In the genomic region with DNA sequence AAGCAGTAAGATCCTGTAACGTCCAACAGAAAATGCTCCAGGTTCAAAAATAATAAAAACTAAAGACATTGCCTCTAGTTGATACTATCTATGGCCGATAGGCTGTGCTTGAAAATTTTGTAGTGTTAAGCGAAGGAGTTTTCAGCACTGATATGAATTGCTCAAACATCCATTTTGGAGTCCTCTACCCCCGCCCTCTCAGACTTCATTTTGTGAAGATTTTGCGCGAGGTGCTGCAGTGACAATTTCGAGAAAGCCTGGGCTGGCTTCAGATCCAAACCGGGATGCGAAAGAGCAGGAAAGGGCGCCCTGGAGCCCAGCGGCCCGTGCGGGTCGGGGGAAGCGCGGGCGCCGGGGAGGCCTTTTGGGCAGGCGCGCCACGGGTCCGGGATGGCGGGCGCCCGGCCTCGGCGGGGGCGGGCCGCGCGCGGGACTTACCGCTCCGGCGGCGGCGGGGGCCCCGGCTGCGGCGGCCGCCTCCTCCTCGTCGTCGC, we compare ENCODE assay signal across 8 cellular contexts. TPM values are rescaled to one million over a fixed set of nuclear protein-coding genes. Genes with fewer than 3 reads are reported as not detected.
DNase-seq lines count a peak whose midpoint lies in the region; ATAC-seq, FAIRE-seq and TF ChIP-seq lines count a peak whose summit lies in the region.

No MANE protein-coding gene starts in this region.

- in situ Hi-C loops in Caki2 (cut with HindIII; ENCODE audit: low pct_unique_long_range_greater_than_20kb, low sequenced_read_pairs), result no loop called here

- no peaks in the 10 kb centered on the region for H3K9me3 ChIP-seq in prostate gland

- no peak for TF ChIP-seq POLR2A in prostate gland (IDR thresholded peaks at IDR 0.05)

- DNase-seq in Caki2 (ENCODE audit: low read depth) (peak; percentile 63), NCI-H526 (lab: John Stamatoyannopoulos, UW) (peak; percentile 51 to 78), foreskin keratinocyte (peak in 1 of 2 donors; percentile 69), prostate gland (ENCODE audit: low spot score) (no peak), D721Med (ENCODE audit: insufficient read length, low spot score) (no peak)
- peak; percentile 39 for DNase-seq in activated gamma-delta T cell treated with anti-CD3 and anti-CD28 coated beads, Interleukin-2, amount 50 U/mL, for 16 hours (ENCODE audit: low read depth)

- TF ChIP-seq CTCF in foreskin keratinocyte (conservative IDR thresholded peaks at IDR 0.05) (peak; percentile 49), prostate gland (IDR thresholded peaks at IDR 0.05) (peak in 2 of 4 experiments; percentile 46 to 51), D721Med (IDR thresholded peaks at IDR 0.05; ENCODE audit: insufficient read depth, missing control alignments) (no peak)

- H3K36me3 ChIP-seq in prostate gland, result no peaks in the 10 kb centered on the region

- ATAC-seq in GM19023 (IDR thresholded peaks at IDR 0.05; ENCODE audit: unreplicated experiment) (peak; percentile 19), HG03139 (IDR thresholded peaks at IDR 0.05; ENCODE audit: unreplicated experiment) (peak; percentile 3), foreskin keratinocyte (peak; percentile 20)

- H3K27ac ChIP-seq in foreskin keratinocyte, result peak overlapping the region; percentile 98
- H3K27ac ChIP-seq in prostate gland, result peak overlapping the region; percentile 100

- 1% methylated on average over 18 of the region's 44 CpGs for WGBS in prostate gland

- no peak for FAIRE-seq in D721Med (lab: Jason Lieb, UNC)

- H3K27me3 ChIP-seq in foreskin keratinocyte, result no peaks in the 10 kb centered on the region
- no peaks in the 10 kb centered on the region for H3K27me3 ChIP-seq in prostate gland (replicated peaks; ENCODE audit: insufficient read depth)

- peak overlapping the region; percentile 99 to 100 for H3K4me3 ChIP-seq in prostate gland

- H3K4me1 ChIP-seq in foreskin keratinocyte (peaks cover 11% of the 10 kb centered on the region), prostate gland (replicated peaks) (peaks cover 5% of the 10 kb centered on the region)

- intact Hi-C loops in prostate gland (cut with DNase I), result no loop called here

RNA-seq across cellular contexts. Expression of gene SP3, which starts 1.8 kb away (rescaled TPM):
- total RNA-seq in Caki2 (2014; rRNA removed; shearing (Covaris generic); ENCODE audit: low replicate concordance), result 65.6 and 67.7 TPM in 2 replicates
- total RNA-seq in foreskin keratinocyte (63.9 and 64.1 TPM in 2 replicates), prostate gland (100 to 1,000 TPM; 145 to 166 TPM)
- 10.2 and 13.0 TPM in 2 replicates for polyA plus RNA-seq in foreskin keratinocyte

Comparison
In these comparisons a context has a peak if more than half of its experiments do, and no peak if none do; other contexts are left out.
1. DNase-seq: peak in Caki2 (single experiment), NCI-H526 (2 of 2) and activated gamma-delta T cell treated with anti-CD3 and anti-CD28 coated beads, Interleukin-2, amount 50 U/mL, for 16 hours (single experiment); none in prostate gland (single experiment) and D721Med (single experiment).
2. Peak in every context shown above with its lines, with median percentiles within 50 percentile points of each other: ATAC-seq.